In genomic region chr10:69374242-69374641, GRCh38 we compare ENCODE assay signal across 20 cellular contexts. TPM values are rescaled to one million over a fixed set of nuclear protein-coding genes. Genes with fewer than 3 reads are reported as not detected.
DNase-seq lines count a peak whose midpoint lies in the region; ATAC-seq and TF ChIP-seq lines count a peak whose summit lies in the region.
"Had no signal": no experiment of that assay in that cellular context is flagged by ENCODE, and none has a peak within 500 bp of the region (broad histone marks: within the 10 kb centered on the region; RNA-seq: fewer than 3 reads in every experiment).

No MANE protein-coding gene starts in this region.

- no peak for TF ChIP-seq CTCF in foreskin keratinocyte (conservative IDR thresholded peaks at IDR 0.05)
- TF ChIP-seq CTCF in stomach (IDR thresholded peaks at IDR 0.05) = no peak
- TF ChIP-seq CTCF in BE2C (IDR thresholded peaks at IDR 0.05; ENCODE audit: low read depth, low read length) = no peak

- H3K4me1 ChIP-seq in foreskin keratinocyte = peaks cover 8% of the 10 kb centered on the region
- peaks cover 31% of the 10 kb centered on the region for H3K4me1 ChIP-seq in stomach smooth muscle (ENCODE audit: control insufficient read depth, insufficient read depth, low read length)
- H3K4me1 ChIP-seq in stomach = peaks cover 0 to 47% (median 29%) of the 10 kb centered on the region in 4 donors
- no peaks in the 10 kb centered on the region for H3K4me1 ChIP-seq in BE2C

- TF ChIP-seq EP300 in stomach (IDR thresholded peaks at IDR 0.05) = no peak

- intact Hi-C loops in activated CD4-positive, alpha-beta T cell treated with anti-CD3 and anti-CD28 coated beads, Interleukin-2, amount 10 ng/mL, durations not matched to agents 24 days and 14 days (cut with micrococcal nuclease) = no loop called here
- intact Hi-C loops in activated T-helper 1 cell treated with anti-CD3 and anti-CD28 coated beads, Interleukin-12 subunit alpha, Interleukin-12 subunit beta, Interleukin-2, Interleukin-4 antibody, amounts not matched to agents 30 ng/mL and 10 ng/mL and 1 ng/mL, durations not matched to agents 14 hours and 24 hours and 36 hours (cut with micrococcal nuclease) = no loop called here
- intact Hi-C loops in stomach (cut with DNase I; ENCODE audit: low total_unique reads) = no loop called here

- H3K4me3 Mint-ChIP-seq in activated CD4-positive, alpha-beta T cell treated with anti-CD3 and anti-CD28 coated beads, Interleukin-2, amount 10 ng/mL, durations not matched to agents 24 days and 14 days = no peak overlapping the region
- H3K4me3 Mint-ChIP-seq in activated T-helper 1 cell treated with anti-CD3 and anti-CD28 coated beads, Interleukin-12 subunit alpha, Interleukin-12 subunit beta, Interleukin-2, Interleukin-4 antibody, amounts not matched to agents 30 ng/mL and 10 ng/mL and 1 ng/mL, durations not matched to agents 14 hours and 24 hours and 36 hours = no peak overlapping the region
- H3K4me3 Mint-ChIP-seq in stimulated activated naive B cell treated with anti-CD40 and anti-IgM and Interleukin-4, amounts not matched to agents 10 μg/mL and 1 μg/mL and 100 μg/mL, for 72 hours = no peak overlapping the region
- H3K4me3 Mint-ChIP-seq: activated naive CD4-positive, alpha-beta T cell treated with anti-CD3 and anti-CD28 coated beads, Interleukin-2, amount 50 U/mL, for 24 hours; natural killer cell had no signal

- H3K9ac ChIP-seq in stomach smooth muscle (ENCODE audit: low read length in 2 of 2) = no peak overlapping the region

- H3K36me3 Mint-ChIP-seq in activated CD4-positive, alpha-beta T cell treated with anti-CD3 and anti-CD28 coated beads, Interleukin-2, amount 10 ng/mL, durations not matched to agents 24 days and 14 days (ENCODE audit: low read depth) = peaks cover 69% of the 10 kb centered on the region
- peaks cover 52% of the 10 kb centered on the region for H3K36me3 Mint-ChIP-seq in activated T-helper 1 cell treated with anti-CD3 and anti-CD28 coated beads, Interleukin-12 subunit alpha, Interleukin-12 subunit beta, Interleukin-2, Interleukin-4 antibody, amounts not matched to agents 30 ng/mL and 10 ng/mL and 1 ng/mL, durations not matched to agents 14 hours and 24 hours and 36 hours (ENCODE audit: low read depth)
- H3K36me3 Mint-ChIP-seq in stimulated activated naive B cell treated with anti-CD40 and anti-IgM and Interleukin-4, amounts not matched to agents 10 μg/mL and 1 μg/mL and 100 μg/mL, for 72 hours = peaks cover 38 to 72% of the 10 kb centered on the region in 2 donors

- 81 to 89% (median 86%) methylated on average over 13 of the region's 13 CpGs for WGBS in stomach, 5 donors

- no peak overlapping the region for H3K27ac ChIP-seq in foreskin keratinocyte
- H3K27ac ChIP-seq in stomach smooth muscle (ENCODE audit: low read length) = peak overlapping the region; percentile 69
- H3K27ac ChIP-seq in stomach = peak overlapping the region in 1 of 5 donors; percentile 49
- H3K27ac ChIP-seq: A549, SJSA1 had no signal

- H3K27me3 ChIP-seq in foreskin keratinocyte = no peaks in the 10 kb centered on the region
- H3K27me3 ChIP-seq in stomach smooth muscle (ENCODE audit: control insufficient read depth in 1 of 2, insufficient read depth in 2 of 2, low read length in 2 of 2) = no peaks in the 10 kb centered on the region
- no peaks in the 10 kb centered on the region for H3K27me3 ChIP-seq in stomach
- H3K27me3 ChIP-seq in BE2C = no peaks in the 10 kb centered on the region
- H3K27me3 ChIP-seq: SJSA1 had no signal

- peak overlapping the region; percentile 66 for H3K27ac Mint-ChIP-seq in activated CD4-positive, alpha-beta T cell treated with anti-CD3 and anti-CD28 coated beads, Interleukin-2, amount 10 ng/mL, durations not matched to agents 24 days and 14 days
- peak overlapping the region; percentile 19 for H3K27ac Mint-ChIP-seq in activated T-helper 1 cell treated with anti-CD3 and anti-CD28 coated beads, Interleukin-12 subunit alpha, Interleukin-12 subunit beta, Interleukin-2, Interleukin-4 antibody, amounts not matched to agents 30 ng/mL and 10 ng/mL and 1 ng/mL, durations not matched to agents 14 hours and 24 hours and 36 hours
- H3K27ac Mint-ChIP-seq in stimulated activated naive B cell treated with anti-CD40 and anti-IgM and Interleukin-4, amounts not matched to agents 10 μg/mL and 1 μg/mL and 100 μg/mL, for 72 hours = no peak overlapping the region
- H3K27ac Mint-ChIP-seq: activated naive CD4-positive, alpha-beta T cell treated with anti-CD3 and anti-CD28 coated beads, Interleukin-2, amount 50 U/mL, for 24 hours had no signal

- ATAC-seq in foreskin keratinocyte = peak; percentile 13
- ATAC-seq in stimulated activated naive B cell treated with anti-CD40 and anti-IgM and Interleukin-4, amounts not matched to agents 10 μg/mL and 1 μg/mL and 100 μg/mL, for 72 hours (replicated peaks) = no peak
- ATAC-seq: A549, left lobe of liver, natural killer cell had no signal

- DNase-seq in activated CD4-positive, alpha-beta T cell treated with anti-CD3 and anti-CD28 coated beads, Interleukin-2, amount 10 ng/mL, durations not matched to agents 24 days and 14 days = no peak
- no peak for DNase-seq in activated CD4-positive, alpha-beta T cell treated with anti-CD3 and anti-CD28 coated beads for 1 hour
- no peak for DNase-seq in activated T-helper 1 cell treated with anti-CD3 and anti-CD28 coated beads, Interleukin-12 subunit alpha, Interleukin-12 subunit beta, Interleukin-2, Interleukin-4 antibody, amounts not matched to agents 30 ng/mL and 10 ng/mL and 1 ng/mL, durations not matched to agents 14 hours and 24 hours and 36 hours (ENCODE audit: low spot score)
- peak; percentile 52 to 60 for DNase-seq in foreskin keratinocyte
- no peak for DNase-seq in stomach
- DNase-seq in BE2C = no peak
- no peak for DNase-seq in stimulated activated naive B cell treated with anti-CD40 and anti-IgM and Interleukin-4, amounts not matched to agents 10 μg/mL and 1 μg/mL and 100 μg/mL, for 72 hours
- DNase-seq: activated CD8-positive, alpha-beta memory T cell treated with anti-CD3 and anti-CD28 coated beads for 24 hours; erythroblast; MM.1S; natural killer cell; NCI-H2107; retina; stimulated activated CD4-positive, alpha-beta T cell treated with anti-CD3 and anti-CD28 coated beads, Interleukin-1b, Interleukin-23, amount 100 ng/mL, for 48 hours had no signal

- H3K4me1 Mint-ChIP-seq in activated CD4-positive, alpha-beta T cell treated with anti-CD3 and anti-CD28 coated beads, Interleukin-2, amount 10 ng/mL, durations not matched to agents 24 days and 14 days = peaks cover 3% of the 10 kb centered on the region
- peaks cover 5% of the 10 kb centered on the region for H3K4me1 Mint-ChIP-seq in activated T-helper 1 cell treated with anti-CD3 and anti-CD28 coated beads, Interleukin-12 subunit alpha, Interleukin-12 subunit beta, Interleukin-2, Interleukin-4 antibody, amounts not matched to agents 30 ng/mL and 10 ng/mL and 1 ng/mL, durations not matched to agents 14 hours and 24 hours and 36 hours (ENCODE audit: low read depth)
- peaks cover 5 to 13% of the 10 kb centered on the region in 2 donors for H3K4me1 Mint-ChIP-seq in stimulated activated naive B cell treated with anti-CD40 and anti-IgM and Interleukin-4, amounts not matched to agents 10 μg/mL and 1 μg/mL and 100 μg/mL, for 72 hours

- TF ChIP-seq POLR2A in stomach (IDR thresholded peaks at IDR 0.05) = no peak

- no peak overlapping the region for H3K4me3 ChIP-seq in stomach smooth muscle (ENCODE audit: low read length in 2 of 2)
- no peak overlapping the region for H3K4me3 ChIP-seq in stomach
- no peak overlapping the region for H3K4me3 ChIP-seq in BE2C (ENCODE audit: low read depth, low read length)
- H3K4me3 ChIP-seq: A549, SJSA1 had no signal

- no peaks in the 10 kb centered on the region for H3K9me3 ChIP-seq in stomach smooth muscle (ENCODE audit: control insufficient read depth in 2 of 2, low read length in 2 of 2)
- H3K9me3 ChIP-seq in stomach = no peaks in the 10 kb centered on the region
- H3K9me3 ChIP-seq in BE2C = no peaks in the 10 kb centered on the region
- H3K9me3 ChIP-seq: A549, SJSA1 had no signal

- H3K36me3 ChIP-seq in stomach smooth muscle (ENCODE audit: control insufficient read depth in 2 of 2, insufficient read depth in 2 of 2, low read length in 2 of 2) = peaks cover 23 to 28% of the 10 kb centered on the region in 2 donors
- H3K36me3 ChIP-seq in stomach = peaks cover 50 to 100% (median 92%) of the 10 kb centered on the region in 4 donors
- H3K36me3 ChIP-seq in BE2C = peaks cover 63% of the 10 kb centered on the region

- H3K9me3 Mint-ChIP-seq in activated CD4-positive, alpha-beta T cell treated with anti-CD3 and anti-CD28 coated beads, Interleukin-2, amount 10 ng/mL, durations not matched to agents 24 days and 14 days = no peaks in the 10 kb centered on the region
- no peaks in the 10 kb centered on the region for H3K9me3 Mint-ChIP-seq in activated T-helper 1 cell treated with anti-CD3 and anti-CD28 coated beads, Interleukin-12 subunit alpha, Interleukin-12 subunit beta, Interleukin-2, Interleukin-4 antibody, amounts not matched to agents 30 ng/mL and 10 ng/mL and 1 ng/mL, durations not matched to agents 14 hours and 24 hours and 36 hours
- no peaks in the 10 kb centered on the region for H3K9me3 Mint-ChIP-seq in stimulated activated naive B cell treated with anti-CD40 and anti-IgM and Interleukin-4, amounts not matched to agents 10 μg/mL and 1 μg/mL and 100 μg/mL, for 72 hours
- H3K9me3 Mint-ChIP-seq: activated naive CD4-positive, alpha-beta T cell treated with anti-CD3 and anti-CD28 coated beads, Interleukin-2, amount 50 U/mL, for 24 hours; natural killer cell had no signal

- no peaks in the 10 kb centered on the region for H3K27me3 Mint-ChIP-seq in activated CD4-positive, alpha-beta T cell treated with anti-CD3 and anti-CD28 coated beads, Interleukin-2, amount 10 ng/mL, durations not matched to agents 24 days and 14 days
- H3K27me3 Mint-ChIP-seq in activated T-helper 1 cell treated with anti-CD3 and anti-CD28 coated beads, Interleukin-12 subunit alpha, Interleukin-12 subunit beta, Interleukin-2, Interleukin-4 antibody, amounts not matched to agents 30 ng/mL and 10 ng/mL and 1 ng/mL, durations not matched to agents 14 hours and 24 hours and 36 hours (ENCODE audit: insufficient read depth) = no peaks in the 10 kb centered on the region
- H3K27me3 Mint-ChIP-seq in stimulated activated naive B cell treated with anti-CD40 and anti-IgM and Interleukin-4, amounts not matched to agents 10 μg/mL and 1 μg/mL and 100 μg/mL, for 72 hours = no peaks in the 10 kb centered on the region
- H3K27me3 Mint-ChIP-seq: activated naive CD4-positive, alpha-beta T cell treated with anti-CD3 and anti-CD28 coated beads, Interleukin-2, amount 50 U/mL, for 24 hours had no signal

RNA-seq across cellular contexts. Expression of gene TACR2, which starts 42.5 kb away (rescaled TPM):
- total RNA-seq in activated CD4-positive, alpha-beta T cell treated with anti-CD3 and anti-CD28 coated beads, Interleukin-2, amount 10 ng/mL, durations not matched to agents 24 days and 14 days = not detected in 2 replicates
- not detected in 2 replicates for total RNA-seq in activated T-helper 1 cell treated with anti-CD3 and anti-CD28 coated beads, Interleukin-12 subunit alpha, Interleukin-12 subunit beta, Interleukin-2, Interleukin-4 antibody, amounts not matched to agents 30 ng/mL and 10 ng/mL and 1 ng/mL, durations not matched to agents 14 hours and 24 hours and 36 hours
- not detected in 2 replicates for total RNA-seq in foreskin keratinocyte
- 0.03 TPM in 1 of 2 replicates, not detected in the other for polyA plus RNA-seq in foreskin keratinocyte
- total RNA-seq in stomach = 100 to 1,000 TPM in 1 of 5 donors, 10 to 100 TPM in 3, 1 to 10 TPM in 1; 5.7 to 133 (median 14.3) TPM
- 10 to 100 TPM in 1 of 3 donors, under 1 TPM in 1, not detected in 1; 0.56 to 67.8 TPM for polyA plus RNA-seq in stomach
- polyA plus RNA-seq in BE2C (2012; ENCODE audit: insufficient read depth, insufficient read length, low read depth) = 0.56 TPM
- total RNA-seq: chondrocyte, left lobe of liver, natural killer cell, SJSA1 had no signal

Comparison
In these comparisons a context has a peak if more than half of its experiments do, and no peak if none do; other contexts are left out.
1. DNase-seq: peak in foreskin keratinocyte (2 of 2); none in activated CD4-positive, alpha-beta T cell treated with anti-CD3 and anti-CD28 coated beads, Interleukin-2, amount 10 ng/mL, durations not matched to agents 24 days and 14 days (single experiment), activated CD4-positive, alpha-beta T cell treated with anti-CD3 and anti-CD28 coated beads for 1 hour (single experiment), activated T-helper 1 cell treated with anti-CD3 and anti-CD28 coated beads, Interleukin-12 subunit alpha, Interleukin-12 subunit beta, Interleukin-2, Interleukin-4 antibody, amounts not matched to agents 30 ng/mL and 10 ng/mL and 1 ng/mL, durations not matched to agents 14 hours and 24 hours and 36 hours (single experiment), stomach (single experiment), BE2C (single experiment) and stimulated activated naive B cell treated with anti-CD40 and anti-IgM and Interleukin-4, amounts not matched to agents 10 μg/mL and 1 μg/mL and 100 μg/mL, for 72 hours (single experiment).